In genomic region chr6:46772754-46773153, GRCh38 we compare ENCODE assay signal across 13 cellular contexts. TPM values are rescaled to one million over a fixed set of nuclear protein-coding genes. Genes with fewer than 3 reads are reported as not detected.
DNase-seq lines count a peak whose midpoint lies in the region; ATAC-seq and TF ChIP-seq lines count a peak whose summit lies in the region.
"Had no signal": no experiment of that assay in that cellular context is flagged by ENCODE, and none has a peak within 500 bp of the region (broad histone marks: within the 10 kb centered on the region; RNA-seq: fewer than 3 reads in every experiment).

No MANE protein-coding gene starts in this region.

- no peaks in the 10 kb centered on the region for H3K36me3 Mint-ChIP-seq in natural killer cell
- H3K36me3 Mint-ChIP-seq in natural killer cell treated with Interleukin-12 subunit alpha and Interleukin-12 subunit beta and Interleukin-15 and Interleukin-18, amount 100 ng/mL, for 72 hours: no peaks in the 10 kb centered on the region
- no peaks in the 10 kb centered on the region for H3K36me3 Mint-ChIP-seq in activated T-helper 2 cell treated with anti-CD3 and anti-CD28 coated beads, Interferon-gamma antibody, Interleukin-2, Interleukin-4, amounts not matched to agents 10 μg/mL and 5 μg/mL and 100 μg/mL, durations not matched to agents 14 hours and 24 hours and 36 hours (ENCODE audit: low read depth)

- 57 to 79% methylated on average over 2 of the region's 2 CpGs for WGBS in aorta, 2 donors

- intact Hi-C loops in natural killer cell (cut with micrococcal nuclease): no loop called here
- intact Hi-C loops in aorta (cut with DNase I): no loop called here
- intact Hi-C loops in activated T-helper 2 cell treated with anti-CD3 and anti-CD28 coated beads, Interferon-gamma antibody, Interleukin-2, Interleukin-4, amounts not matched to agents 10 μg/mL and 5 μg/mL and 100 μg/mL, durations not matched to agents 14 hours and 24 hours and 36 hours (cut with micrococcal nuclease): no loop called here

- no peak overlapping the region for H3K4me3 ChIP-seq in NB4 (ENCODE audit: low read depth, low read length)
- no peak overlapping the region for H3K4me3 ChIP-seq in aorta (ENCODE audit: low read length in 2 of 2)
- H3K4me3 ChIP-seq: A549 had no signal

- DNase-seq in natural killer cell (no peak), NB4 (ENCODE audit: low read depth) (peak; percentile 94), left lobe of liver (ENCODE audit: low spot score) (no peak), aorta (peak in 1 of 2 donors; percentile 76), RWPE1 (ENCODE audit: low spot score) (no peak), ureter (ENCODE audit: low spot score) (no peak)
- no peak for DNase-seq in natural killer cell treated with Interleukin-12 subunit alpha and Interleukin-12 subunit beta and Interleukin-15 and Interleukin-18, amount 100 ng/mL, for 72 hours (ENCODE audit: low spot score)
- DNase-seq in activated T-helper 2 cell treated with anti-CD3 and anti-CD28 coated beads, Interferon-gamma antibody, Interleukin-2, Interleukin-4, amounts not matched to agents 10 μg/mL and 5 μg/mL and 100 μg/mL, durations not matched to agents 14 hours and 24 hours and 36 hours (ENCODE audit: low spot score): no peak
- DNase-seq: NCI-H510A treated with DMSO at 0.1 percent for 48 hours, T1000 had no signal

- TF ChIP-seq CTCF in natural killer cell (IDR thresholded peaks at IDR 0.05) (no peak), NB4 (IDR thresholded peaks at IDR 0.05; ENCODE audit: low read depth, low read length) (no peak), RWPE1 (conservative IDR thresholded peaks at IDR 0.05; ENCODE audit: low read depth) (no peak)

- no peaks in the 10 kb centered on the region for H3K27me3 ChIP-seq in aorta (ENCODE audit: control insufficient read depth in 1 of 2, insufficient read depth in 2 of 2, low read length in 1 of 2)

- H3K27ac ChIP-seq in aorta (ENCODE audit: low read depth in 1 of 2, low read length in 2 of 2) (no peak overlapping the region), RWPE1 (no peak overlapping the region)
- H3K27ac ChIP-seq: A549 had no signal

- no peak overlapping the region for H3K4me3 Mint-ChIP-seq in natural killer cell
- no peak overlapping the region for H3K4me3 Mint-ChIP-seq in natural killer cell treated with Interleukin-12 subunit alpha and Interleukin-12 subunit beta and Interleukin-15 and Interleukin-18, amount 100 ng/mL, for 72 hours
- H3K4me3 Mint-ChIP-seq in activated T-helper 2 cell treated with anti-CD3 and anti-CD28 coated beads, Interferon-gamma antibody, Interleukin-2, Interleukin-4, amounts not matched to agents 10 μg/mL and 5 μg/mL and 100 μg/mL, durations not matched to agents 14 hours and 24 hours and 36 hours (ENCODE audit: low read depth): no peak overlapping the region
- H3K4me3 Mint-ChIP-seq: activated T-helper 1 cell treated with anti-CD3 and anti-CD28 coated beads, Interleukin-12 subunit alpha, Interleukin-12 subunit beta, Interleukin-2, Interleukin-4 antibody, amounts not matched to agents 30 ng/mL and 10 ng/mL and 1 ng/mL, durations not matched to agents 14 hours and 24 hours and 36 hours had no signal

- ATAC-seq in natural killer cell (peak in 2 of 3 donors; percentile 34 to 70), left lobe of liver (peak; percentile 39), aorta (ENCODE audit: low FRiP score) (peak; percentile 70)
- no peak for ATAC-seq in natural killer cell treated with Interleukin-12 subunit alpha and Interleukin-12 subunit beta and Interleukin-15 and Interleukin-18, amount 100 ng/mL, for 72 hours
- ATAC-seq: A549 had no signal

- CTCF ChIA-PET in RWPE1 (lab: Yijun Ruan, JAX): interaction anchor here (0.7 kb wide), 1 partner anchor 404 kb away, joined by 6 read pairs; no protein-coding TSS in a partner anchor

- H3K9me3 Mint-ChIP-seq in natural killer cell: no peaks in the 10 kb centered on the region
- no peaks in the 10 kb centered on the region for H3K9me3 Mint-ChIP-seq in natural killer cell treated with Interleukin-12 subunit alpha and Interleukin-12 subunit beta and Interleukin-15 and Interleukin-18, amount 100 ng/mL, for 72 hours
- no peaks in the 10 kb centered on the region for H3K9me3 Mint-ChIP-seq in activated T-helper 2 cell treated with anti-CD3 and anti-CD28 coated beads, Interferon-gamma antibody, Interleukin-2, Interleukin-4, amounts not matched to agents 10 μg/mL and 5 μg/mL and 100 μg/mL, durations not matched to agents 14 hours and 24 hours and 36 hours
- H3K9me3 Mint-ChIP-seq: activated T-helper 1 cell treated with anti-CD3 and anti-CD28 coated beads, Interleukin-12 subunit alpha, Interleukin-12 subunit beta, Interleukin-2, Interleukin-4 antibody, amounts not matched to agents 30 ng/mL and 10 ng/mL and 1 ng/mL, durations not matched to agents 14 hours and 24 hours and 36 hours had no signal

- no peak for TF ChIP-seq POLR2A in NB4 (IDR thresholded peaks at IDR 0.05; ENCODE audit: extremely low read depth, insufficient read length)

- H3K27ac Mint-ChIP-seq in natural killer cell: no peak overlapping the region
- no peak overlapping the region for H3K27ac Mint-ChIP-seq in natural killer cell treated with Interleukin-12 subunit alpha and Interleukin-12 subunit beta and Interleukin-15 and Interleukin-18, amount 100 ng/mL, for 72 hours
- no peak overlapping the region for H3K27ac Mint-ChIP-seq in activated T-helper 2 cell treated with anti-CD3 and anti-CD28 coated beads, Interferon-gamma antibody, Interleukin-2, Interleukin-4, amounts not matched to agents 10 μg/mL and 5 μg/mL and 100 μg/mL, durations not matched to agents 14 hours and 24 hours and 36 hours
- H3K27ac Mint-ChIP-seq: activated T-helper 1 cell treated with anti-CD3 and anti-CD28 coated beads, Interleukin-12 subunit alpha, Interleukin-12 subunit beta, Interleukin-2, Interleukin-4 antibody, amounts not matched to agents 30 ng/mL and 10 ng/mL and 1 ng/mL, durations not matched to agents 14 hours and 24 hours and 36 hours had no signal

- H3K4me1 Mint-ChIP-seq in natural killer cell: no peaks in the 10 kb centered on the region
- no peaks in the 10 kb centered on the region for H3K4me1 Mint-ChIP-seq in natural killer cell treated with Interleukin-12 subunit alpha and Interleukin-12 subunit beta and Interleukin-15 and Interleukin-18, amount 100 ng/mL, for 72 hours (ENCODE audit: low read depth in 2 of 2)
- H3K4me1 Mint-ChIP-seq in activated T-helper 2 cell treated with anti-CD3 and anti-CD28 coated beads, Interferon-gamma antibody, Interleukin-2, Interleukin-4, amounts not matched to agents 10 μg/mL and 5 μg/mL and 100 μg/mL, durations not matched to agents 14 hours and 24 hours and 36 hours (ENCODE audit: low read depth): no peaks in the 10 kb centered on the region

- no peaks in the 10 kb centered on the region for H3K4me1 ChIP-seq in aorta (ENCODE audit: control insufficient read depth in 1 of 2, insufficient read depth in 2 of 2, low read length in 2 of 2)
- H3K4me1 ChIP-seq: A549 had no signal

- POLR2A ChIA-PET in RWPE1 (lab: Yijun Ruan, JAX; ENCODE audit: low non-redundant PET): no interaction called here

- peaks cover 2 to 16% of the 10 kb centered on the region in 2 donors for H3K27me3 Mint-ChIP-seq in natural killer cell (ENCODE audit: low read depth in 2 of 2)
- peaks cover 4 to 5% of the 10 kb centered on the region in 2 donors for H3K27me3 Mint-ChIP-seq in natural killer cell treated with Interleukin-12 subunit alpha and Interleukin-12 subunit beta and Interleukin-15 and Interleukin-18, amount 100 ng/mL, for 72 hours
- peaks cover 1% of the 10 kb centered on the region for H3K27me3 Mint-ChIP-seq in activated T-helper 2 cell treated with anti-CD3 and anti-CD28 coated beads, Interferon-gamma antibody, Interleukin-2, Interleukin-4, amounts not matched to agents 10 μg/mL and 5 μg/mL and 100 μg/mL, durations not matched to agents 14 hours and 24 hours and 36 hours (ENCODE audit: low read depth)

- no peaks in the 10 kb centered on the region for H3K36me3 ChIP-seq in aorta (ENCODE audit: control insufficient read depth in 1 of 2, insufficient read depth in 2 of 2, low read length in 1 of 2)

- no peaks in the 10 kb centered on the region for H3K9me3 ChIP-seq in aorta (ENCODE audit: control insufficient read depth, low read length)
- H3K9me3 ChIP-seq: A549 had no signal

RNA-seq across cellular contexts. Expression of gene MEP1A, which starts 20.4 kb away (rescaled TPM):
- total RNA-seq in natural killer cell (not detected), left lobe of liver (not detected), aorta (not detected), ureter (not detected)
- total RNA-seq in natural killer cell treated with Interleukin-12 subunit alpha and Interleukin-12 subunit beta and Interleukin-15 and Interleukin-18, amount 100 ng/mL, for 72 hours: not detected
- polyA plus RNA-seq in aorta: 10 to 100 TPM in 1 of 2 donors, under 1 TPM in 1; 0.10 to 13.6 TPM
- not detected in 2 replicates for total RNA-seq in activated T-helper 2 cell treated with anti-CD3 and anti-CD28 coated beads, Interferon-gamma antibody, Interleukin-2, Interleukin-4, amounts not matched to agents 10 μg/mL and 5 μg/mL and 100 μg/mL, durations not matched to agents 14 hours and 24 hours and 36 hours
- total RNA-seq: activated T-helper 1 cell treated with anti-CD3 and anti-CD28 coated beads, Interleukin-12 subunit alpha, Interleukin-12 subunit beta, Interleukin-2, Interleukin-4 antibody, amounts not matched to agents 30 ng/mL and 10 ng/mL and 1 ng/mL, durations not matched to agents 14 hours and 24 hours and 36 hours; pulmonary artery endothelial cell had no signal
- polyA plus RNA-seq: A549 had no signal

RNA-seq across cellular contexts. Expression of gene ANKRD66, which starts 26.0 kb away (rescaled TPM):
- total RNA-seq in natural killer cell: not detected
- total RNA-seq in natural killer cell treated with Interleukin-12 subunit alpha and Interleukin-12 subunit beta and Interleukin-15 and Interleukin-18, amount 100 ng/mL, for 72 hours: not detected
- not detected for total RNA-seq in left lobe of liver
- not detected for total RNA-seq in aorta
- not detected for polyA plus RNA-seq in aorta
- total RNA-seq in activated T-helper 2 cell treated with anti-CD3 and anti-CD28 coated beads, Interferon-gamma antibody, Interleukin-2, Interleukin-4, amounts not matched to agents 10 μg/mL and 5 μg/mL and 100 μg/mL, durations not matched to agents 14 hours and 24 hours and 36 hours: not detected in 2 replicates
- not detected for total RNA-seq in ureter
- total RNA-seq: activated T-helper 1 cell treated with anti-CD3 and anti-CD28 coated beads, Interleukin-12 subunit alpha, Interleukin-12 subunit beta, Interleukin-2, Interleukin-4 antibody, amounts not matched to agents 30 ng/mL and 10 ng/mL and 1 ng/mL, durations not matched to agents 14 hours and 24 hours and 36 hours; pulmonary artery endothelial cell had no signal
- polyA plus RNA-seq: A549 had no signal

RNA-seq across cellular contexts. Expression of gene PLA2G7, which starts 37.6 kb away (rescaled TPM):
- total RNA-seq in natural killer cell (1 to 10 TPM in 1 of 3 donors, not detected in 2; 1.1 TPM), left lobe of liver (1.7 TPM), aorta (1 to 10 TPM; 1.8 to 2.0 TPM), ureter (4.6 TPM)
- total RNA-seq in natural killer cell treated with Interleukin-12 subunit alpha and Interleukin-12 subunit beta and Interleukin-15 and Interleukin-18, amount 100 ng/mL, for 72 hours: not detected
- polyA plus RNA-seq in aorta: 1 to 10 TPM in 1 of 2 donors, under 1 TPM in 1; 0.31 to 4.8 TPM
- total RNA-seq in activated T-helper 2 cell treated with anti-CD3 and anti-CD28 coated beads, Interferon-gamma antibody, Interleukin-2, Interleukin-4, amounts not matched to agents 10 μg/mL and 5 μg/mL and 100 μg/mL, durations not matched to agents 14 hours and 24 hours and 36 hours: not detected in 2 replicates
- total RNA-seq: activated T-helper 1 cell treated with anti-CD3 and anti-CD28 coated beads, Interleukin-12 subunit alpha, Interleukin-12 subunit beta, Interleukin-2, Interleukin-4 antibody, amounts not matched to agents 30 ng/mL and 10 ng/mL and 1 ng/mL, durations not matched to agents 14 hours and 24 hours and 36 hours; pulmonary artery endothelial cell had no signal

Comparison
In these comparisons a context has a peak if more than half of its experiments do, and no peak if none do; other contexts are left out.
1. ATAC-seq: peak in natural killer cell (2 of 3), left lobe of liver (single experiment) and aorta (single experiment); none in natural killer cell treated with Interleukin-12 subunit alpha and Interleukin-12 subunit beta and Interleukin-15 and Interleukin-18, amount 100 ng/mL, for 72 hours (0 of 2).